ENCODE assay signal across 8 cellular contexts in the genomic region with DNA sequence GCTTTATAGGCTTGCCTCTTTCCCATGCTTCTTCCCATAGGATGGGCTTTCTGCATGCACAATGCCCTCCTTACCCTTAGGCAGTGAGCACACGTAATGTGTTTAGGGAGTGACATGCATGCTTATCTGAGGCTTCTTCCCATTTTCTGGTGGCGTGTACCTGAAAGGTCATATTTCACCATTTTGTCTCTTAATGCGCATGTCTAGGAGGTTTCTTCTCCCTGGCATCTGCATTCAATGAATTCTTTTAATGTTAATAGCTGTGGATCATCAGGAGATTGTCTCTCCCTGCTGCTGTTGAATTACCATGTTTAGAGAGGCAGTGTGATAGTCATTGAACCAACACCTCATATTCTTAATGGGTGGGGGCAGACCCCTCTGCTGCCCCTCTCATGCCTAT.
"Had no signal": no experiment of that assay in that cellular context is flagged by ENCODE, and none has a peak within 500 bp of the region (broad histone marks: within the 10 kb centered on the region; RNA-seq: fewer than 3 reads in every experiment).

No MANE protein-coding gene starts in this region.

- DNase-seq: GDM1, GF-D8 had no signal

- ATAC-seq: GM12878 had no signal

- H3K4me3 ChIP-seq: GM12878 had no signal

- FAIRE-seq: G401.6, GM12878, GM12891, GM12892, GM18507, GM19239 had no signal
